15 cellular contexts compared by ENCODE assay signal in genomic region chr6:68039641-68040311, GRCh38.
DNase-seq lines count a peak whose midpoint lies in the region; ATAC-seq and TF ChIP-seq lines count a peak whose summit lies in the region.
"Had no signal": no experiment of that assay in that cellular context is flagged by ENCODE, and none has a peak within 500 bp of the region (broad histone marks: within the 10 kb centered on the region; RNA-seq: fewer than 3 reads in every experiment).

No MANE protein-coding gene starts in this region.

- no peak for ATAC-seq in activated naive CD8-positive, alpha-beta T cell treated with anti-CD3 and anti-CD28 coated beads, Interleukin-2, amount 50 U/mL, for 24 hours
- ATAC-seq in sciatic nerve = peak; percentile 45
- no peak for ATAC-seq in HG03520 (IDR thresholded peaks at IDR 0.05; ENCODE audit: unreplicated experiment)
- no peak for ATAC-seq in HG03175 (IDR thresholded peaks at IDR 0.05; ENCODE audit: unreplicated experiment)
- ATAC-seq: activated T-cell treated with anti-CD3 and anti-CD28 coated beads, Interleukin-2, amount 50 U/mL, for 4 hours had no signal

- no peaks in the 10 kb centered on the region for H3K36me3 Mint-ChIP-seq in activated naive CD8-positive, alpha-beta T cell
- H3K36me3 Mint-ChIP-seq in activated naive CD8-positive, alpha-beta T cell treated with anti-CD3 and anti-CD28 coated beads, Interleukin-2, amount 50 U/mL, for 24 hours (ENCODE audit: low read depth) = no peaks in the 10 kb centered on the region
- H3K36me3 Mint-ChIP-seq in MCF 10A (ENCODE audit: insufficient read depth, unreplicated experiment) = no peaks in the 10 kb centered on the region

- H3K4me1 Mint-ChIP-seq in activated naive CD8-positive, alpha-beta T cell (ENCODE audit: low read depth) = no peaks in the 10 kb centered on the region
- H3K4me1 Mint-ChIP-seq in activated naive CD8-positive, alpha-beta T cell treated with anti-CD3 and anti-CD28 coated beads, Interleukin-2, amount 50 U/mL, for 24 hours = no peaks in the 10 kb centered on the region
- peaks cover 10% of the 10 kb centered on the region for H3K4me1 Mint-ChIP-seq in MCF 10A (ENCODE audit: insufficient read depth, unreplicated experiment)
- H3K4me1 Mint-ChIP-seq: activated CD4-positive, alpha-beta T cell treated with anti-CD3 and anti-CD28 coated beads, Interleukin-2, amount 10 ng/mL, durations not matched to agents 7 days and 5 days had no signal

- peak overlapping the region; percentile 84 for H3K9ac ChIP-seq in iPS-18a (ENCODE audit: low read length)

- peak overlapping the region; percentile 62 for H3K4me3 Mint-ChIP-seq in activated naive CD8-positive, alpha-beta T cell
- H3K4me3 Mint-ChIP-seq in activated naive CD8-positive, alpha-beta T cell treated with anti-CD3 and anti-CD28 coated beads, Interleukin-2, amount 50 U/mL, for 24 hours = no peak overlapping the region
- peak overlapping the region; percentile 45 for H3K4me3 Mint-ChIP-seq in MCF 10A (ENCODE audit: unreplicated experiment)
- H3K4me3 Mint-ChIP-seq: activated CD4-positive, alpha-beta T cell treated with anti-CD3 and anti-CD28 coated beads, Interleukin-2, amount 10 ng/mL, durations not matched to agents 7 days and 5 days had no signal

- H3K4me1 ChIP-seq in iPS-18a (ENCODE audit: control insufficient read depth, low read depth, low read length) = peaks cover 46% of the 10 kb centered on the region

- H3K4me3 ChIP-seq in iPS-18a (ENCODE audit: low read length) = peak overlapping the region; percentile 51

- intact Hi-C loops in MCF 10A (cut with micrococcal nuclease) = no loop called here
- intact Hi-C loops in sciatic nerve (cut with DNase I) = no loop called here

- no peaks in the 10 kb centered on the region for H3K36me3 ChIP-seq in iPS-18a (ENCODE audit: control insufficient read depth, low read depth, low read length)

- CTCF ChIA-PET in MCF 10A (lab: Yijun Ruan, JAX) = interaction anchor here (0.7 kb wide), 1 partner anchor 240 kb away, joined by 3 read pairs; no protein-coding TSS in a partner anchor

- peaks cover 9% of the 10 kb centered on the region for H3K9me3 ChIP-seq in iPS-18a (ENCODE audit: control insufficient read depth, low read depth, low read length)

- no peak for TF ChIP-seq CTCF in MCF 10A (IDR thresholded peaks at IDR 0.05; ENCODE audit: unreplicated experiment)

- no TSS peak for BruUV-seq in MCF 10A (replicated peaks; lab: Mats Ljungman, UMichigan)

- H3K9me3 Mint-ChIP-seq in activated naive CD8-positive, alpha-beta T cell (ENCODE audit: low read depth) = no peaks in the 10 kb centered on the region
- H3K9me3 Mint-ChIP-seq in activated naive CD8-positive, alpha-beta T cell treated with anti-CD3 and anti-CD28 coated beads, Interleukin-2, amount 50 U/mL, for 24 hours = peaks cover 4% of the 10 kb centered on the region
- H3K9me3 Mint-ChIP-seq in MCF 10A (ENCODE audit: unreplicated experiment) = no peaks in the 10 kb centered on the region

- peak overlapping the region; percentile 97 for H3K27ac ChIP-seq in iPS-18a (ENCODE audit: low read length)

- H3K27ac Mint-ChIP-seq in activated naive CD8-positive, alpha-beta T cell = no peak overlapping the region
- no peak overlapping the region for H3K27ac Mint-ChIP-seq in activated naive CD8-positive, alpha-beta T cell treated with anti-CD3 and anti-CD28 coated beads, Interleukin-2, amount 50 U/mL, for 24 hours
- H3K27ac Mint-ChIP-seq in MCF 10A (ENCODE audit: low read depth, unreplicated experiment) = peak overlapping the region; percentile 1
- H3K27ac Mint-ChIP-seq: activated CD4-positive, alpha-beta T cell treated with anti-CD3 and anti-CD28 coated beads, Interleukin-2, amount 10 ng/mL, durations not matched to agents 7 days and 5 days had no signal

- POLR2A ChIA-PET in MCF 10A (lab: Yijun Ruan, JAX) = interaction anchor here (0.6 kb wide), 1 partner anchor 1363 kb away, joined by 3 read pairs; no protein-coding TSS in a partner anchor

- H3K27me3 Mint-ChIP-seq in activated naive CD8-positive, alpha-beta T cell = no peaks in the 10 kb centered on the region
- H3K27me3 Mint-ChIP-seq in activated naive CD8-positive, alpha-beta T cell treated with anti-CD3 and anti-CD28 coated beads, Interleukin-2, amount 50 U/mL, for 24 hours = no peaks in the 10 kb centered on the region
- no peaks in the 10 kb centered on the region for H3K27me3 Mint-ChIP-seq in MCF 10A (ENCODE audit: insufficient read depth, unreplicated experiment)
- H3K27me3 Mint-ChIP-seq: activated CD4-positive, alpha-beta T cell treated with anti-CD3 and anti-CD28 coated beads, Interleukin-2, amount 10 ng/mL, durations not matched to agents 7 days and 5 days had no signal

- DNase-seq in activated naive CD8-positive, alpha-beta T cell treated with anti-CD3 and anti-CD28 coated beads, Interleukin-2, amount 50 U/mL, for 24 hours = no peak
- DNase-seq in MCF 10A (ENCODE audit: unreplicated experiment) (no peak), sciatic nerve (ENCODE audit: low spot score) (no peak)
- DNase-seq in stimulated activated CD4-positive, alpha-beta T cell treated with anti-CD3 and anti-CD28 coated beads, Interleukin-12 subunit alpha, Interleukin-12 subunit beta, amount 100 ng/mL, for 4 hours = no peak
- DNase-seq: 8988T; activated CD4-positive, alpha-beta T cell treated with anti-CD3 and anti-CD28 coated beads, Interleukin-2, amount 10 ng/mL, durations not matched to agents 7 days and 5 days; activated T-cell treated with anti-CD3 and anti-CD28 coated beads, Interleukin-2, amount 50 U/mL, for 4 hours; NK-92 treated with Interleukin-12 subunit alpha and Interleukin-12 subunit beta, amount 100 ng/mL, for 24 hours; SHP77; stimulated activated CD4-positive, alpha-beta T cell treated with anti-CD3 and anti-CD28 coated beads, Interleukin-4, amount 100 ng/mL, for 24 hours; T1000 had no signal

- no peaks in the 10 kb centered on the region for H3K27me3 ChIP-seq in iPS-18a (ENCODE audit: control insufficient read depth, insufficient read depth, low read length)
